8 cellular contexts compared by ENCODE assay signal in the genomic region with DNA sequence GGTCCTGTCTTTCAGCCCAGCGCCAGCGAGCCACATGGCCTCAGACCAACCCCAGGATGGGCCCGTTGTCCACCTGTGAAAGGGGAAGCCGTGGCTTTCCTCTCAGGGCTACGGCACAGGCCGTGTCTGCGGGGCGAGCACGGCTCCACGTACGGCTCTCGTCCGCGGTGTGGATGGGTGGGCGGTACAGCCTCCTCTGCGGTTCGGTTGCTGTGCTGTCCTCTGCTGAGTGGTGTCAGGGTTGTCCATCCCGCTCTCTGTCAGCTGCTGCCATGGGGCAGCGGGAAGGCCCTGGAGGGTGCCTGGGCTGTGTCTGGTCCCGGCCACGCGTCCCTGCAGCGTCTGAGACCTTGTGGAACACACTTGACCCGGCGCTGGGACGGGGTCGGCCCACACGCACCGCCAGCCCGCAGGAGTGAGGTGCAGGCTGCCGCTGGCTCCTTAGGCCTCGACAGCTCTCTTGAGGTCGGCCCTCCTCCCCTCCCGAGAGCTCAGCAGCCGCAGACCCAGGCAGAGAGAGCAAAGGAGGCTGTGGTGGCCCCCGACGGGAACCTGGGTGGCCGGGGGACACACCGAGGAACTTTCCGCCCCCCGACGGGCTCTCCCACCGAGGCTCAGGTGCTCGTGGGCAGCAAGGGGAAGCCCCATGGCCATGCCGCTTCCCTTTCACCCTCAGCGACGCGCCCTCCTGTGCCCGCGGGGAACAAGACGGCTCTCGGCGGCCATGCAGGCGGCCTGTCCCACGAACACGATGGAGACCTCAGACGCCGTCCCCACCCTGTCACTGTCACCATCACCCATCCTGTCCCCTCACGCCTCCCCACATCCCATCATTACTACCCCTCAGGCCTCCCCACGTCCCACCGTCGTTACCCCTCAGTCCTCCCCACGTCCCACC.
DNase-seq lines count a peak whose midpoint lies in the region; ATAC-seq and TF ChIP-seq lines count a peak whose summit lies in the region.

No MANE protein-coding gene starts in this region.

- H3K4me2 ChIP-seq in neural progenitor cell: no peak overlapping the region

- POLR2A ChIA-PET in activated CD4-positive, alpha-beta T cell treated with anti-CD3 and anti-CD28 coated beads, Interleukin-2, amount 10 ng/mL, durations not matched to agents 7 days and 5 days (lab: Charles Lee): no interaction called here

- CTCF ChIA-PET in activated CD4-positive, alpha-beta T cell treated with anti-CD3 and anti-CD28 coated beads, Interleukin-2, amount 10 ng/mL, durations not matched to agents 7 days and 5 days (lab: Charles Lee): interaction anchor here (0.6 to 2.1 kb wide), 5 partner anchors 11 to 445 kb away, joined by 3 to 10 read pairs (median 4); no protein-coding TSS in a partner anchor

- no peaks in the 10 kb centered on the region for H3K4me1 ChIP-seq in neural progenitor cell

- peaks cover 12% of the 10 kb centered on the region for H3K27me3 ChIP-seq in neural progenitor cell

- ATAC-seq in HG03066 (IDR thresholded peaks at IDR 0.05; ENCODE audit: low read depth, unreplicated experiment): peak; percentile 32
- no peak for ATAC-seq in left lobe of liver

- no peaks in the 10 kb centered on the region for H3K79me2 ChIP-seq in neural progenitor cell (ENCODE audit: low read depth)

- H3K9ac ChIP-seq in neural progenitor cell: no peak overlapping the region

- no peaks in the 10 kb centered on the region for H3F3A ChIP-seq in neural progenitor cell (ENCODE audit: low read depth)

- H3K4me1 Mint-ChIP-seq in activated CD4-positive, alpha-beta T cell treated with anti-CD3 and anti-CD28 coated beads, Interleukin-2, amount 10 ng/mL, durations not matched to agents 7 days and 5 days: peaks cover 68% of the 10 kb centered on the region
- H3K4me1 Mint-ChIP-seq in neural progenitor cell: peaks cover 22% of the 10 kb centered on the region

- H3K27ac ChIP-seq in neural progenitor cell: no peak overlapping the region

- TF ChIP-seq CTCF in neural progenitor cell (IDR thresholded peaks at IDR 0.05): no peak

- no peaks in the 10 kb centered on the region for H4K20me1 ChIP-seq in neural progenitor cell (ENCODE audit: low read depth)

- TF ChIP-seq POLR2A in GM19099 (IDR thresholded peaks at IDR 0.05; ENCODE audit: extremely low read depth, insufficient read length, low read depth): peak; percentile 30

- H3K27ac Mint-ChIP-seq in activated CD4-positive, alpha-beta T cell treated with anti-CD3 and anti-CD28 coated beads, Interleukin-2, amount 10 ng/mL, durations not matched to agents 7 days and 5 days: peak overlapping the region; percentile 94
- H3K27ac Mint-ChIP-seq in neural progenitor cell: no peak overlapping the region

- H3K36me3 Mint-ChIP-seq in activated CD4-positive, alpha-beta T cell treated with anti-CD3 and anti-CD28 coated beads, Interleukin-2, amount 10 ng/mL, durations not matched to agents 7 days and 5 days (ENCODE audit: low read depth): peaks cover 22% of the 10 kb centered on the region
- H3K36me3 Mint-ChIP-seq in neural progenitor cell: no peaks in the 10 kb centered on the region

- no peaks in the 10 kb centered on the region for H3K36me3 ChIP-seq in neural progenitor cell

- H3K9me3 ChIP-seq in neural progenitor cell (ENCODE audit: low read depth): no peaks in the 10 kb centered on the region

- no peaks in the 10 kb centered on the region for H3K27me3 Mint-ChIP-seq in activated CD4-positive, alpha-beta T cell treated with anti-CD3 and anti-CD28 coated beads, Interleukin-2, amount 10 ng/mL, durations not matched to agents 7 days and 5 days
- H3K27me3 Mint-ChIP-seq in neural progenitor cell (ENCODE audit: insufficient read depth, low read depth): peaks cover 2% of the 10 kb centered on the region

- peak; percentile 43 for DNase-seq in activated CD4-positive, alpha-beta T cell treated with anti-CD3 and anti-CD28 coated beads, Interleukin-2, amount 10 ng/mL, durations not matched to agents 7 days and 5 days
- DNase-seq in left lobe of liver (ENCODE audit: low spot score) (peak; percentile 43), neural progenitor cell (ENCODE audit: low spot score) (no peak), NCI-H1930 (lab: John Stamatoyannopoulos, UW) (no peak), HPDE6-E6E7 (ENCODE audit: extremely low spot score) (no peak), NCI-H1417 treated with DMSO at 0.1 percent for 48 hours (lab: John Stamatoyannopoulos, UW) (no peak)

- no peaks in the 10 kb centered on the region for H3K9me3 Mint-ChIP-seq in activated CD4-positive, alpha-beta T cell treated with anti-CD3 and anti-CD28 coated beads, Interleukin-2, amount 10 ng/mL, durations not matched to agents 7 days and 5 days
- H3K9me3 Mint-ChIP-seq in neural progenitor cell: no peaks in the 10 kb centered on the region

- H3K4me3 ChIP-seq in neural progenitor cell: no peak overlapping the region

- H3K4me3 Mint-ChIP-seq in activated CD4-positive, alpha-beta T cell treated with anti-CD3 and anti-CD28 coated beads, Interleukin-2, amount 10 ng/mL, durations not matched to agents 7 days and 5 days: peak overlapping the region; percentile 66
- H3K4me3 Mint-ChIP-seq in neural progenitor cell: no peak overlapping the region

- H2AFZ ChIP-seq in neural progenitor cell (replicated peaks): no peak overlapping the region

Comparison
In these comparisons a context has a peak if more than half of its experiments do, and no peak if none do; other contexts are left out.
1. DNase-seq: peak in activated CD4-positive, alpha-beta T cell treated with anti-CD3 and anti-CD28 coated beads, Interleukin-2, amount 10 ng/mL, durations not matched to agents 7 days and 5 days (single experiment) and left lobe of liver (single experiment); none in neural progenitor cell (single experiment), NCI-H1930 (0 of 2), HPDE6-E6E7 (single experiment) and NCI-H1417 treated with DMSO at 0.1 percent for 48 hours (single experiment).